8 cellular contexts compared by ENCODE assay signal in genomic region chr5:150780180-150780692, GRCh38. TPM values are rescaled to one million over a fixed set of nuclear protein-coding genes. Genes with fewer than 3 reads are reported as not detected.
DNase-seq lines count a peak whose midpoint lies in the region; ATAC-seq and TF ChIP-seq lines count a peak whose summit lies in the region.

No MANE protein-coding gene starts in this region.

- peak; percentile 34 for DNase-seq in AG20443 (ENCODE audit: low spot score)
- DNase-seq in activated CD4-positive, alpha-beta memory T cell treated with anti-CD3 and anti-CD28 coated beads, Interleukin-2, amount 10 ng/mL, durations not matched to agents 7 days and 5 days, result no peak
- peak; percentile 32 to 47 for DNase-seq in heart right ventricle
- no peak for DNase-seq in UCSD-AML1 (lab: John Stamatoyannopoulos, UW; ENCODE audit: unreplicated experiment)
- no peak for DNase-seq in SHP77 treated with DMSO at 0.1 percent for 48 hours (lab: John Stamatoyannopoulos, UW)

- intact Hi-C loops in heart right ventricle (cut with DNase I), result no loop called here

- peak; percentile 58 for ATAC-seq in GM19025 (IDR thresholded peaks at IDR 0.05; ENCODE audit: low read depth, unreplicated experiment)
- peak; percentile 57 for ATAC-seq in HG03135 (IDR thresholded peaks at IDR 0.05; ENCODE audit: unreplicated experiment)
- peak in 7 of 8 donors; percentile 5 to 62 (median 14) for ATAC-seq in heart right ventricle
- ATAC-seq in stimulated activated memory B cell treated with anti-CD40 and anti-IgM and Interleukin-4, amounts not matched to agents 10 μg/mL and 1 μg/mL and 100 μg/mL, for 72 hours, result peak; percentile 84

- POLR2A ChIA-PET in activated CD4-positive, alpha-beta memory T cell treated with anti-CD3 and anti-CD28 coated beads, Interleukin-2, amount 10 ng/mL, durations not matched to agents 7 days and 5 days (lab: Charles Lee), result interaction anchor here (0.9 to 4.2 kb wide), 5 partner anchors 9 to 79 kb away, joined by 4 to 37 read pairs (median 12); partner anchors contain the start of genes DCTN4, IRGM and RBM22

- peaks cover 15% of the 10 kb centered on the region for H3K36me3 Mint-ChIP-seq in activated CD4-positive, alpha-beta memory T cell treated with anti-CD3 and anti-CD28 coated beads, Interleukin-2, amount 10 ng/mL, durations not matched to agents 7 days and 5 days (ENCODE audit: low read depth)
- H3K36me3 Mint-ChIP-seq in stimulated activated memory B cell treated with anti-CD40 and anti-IgM and Interleukin-4, amounts not matched to agents 10 μg/mL and 1 μg/mL and 100 μg/mL, for 72 hours, result no peaks in the 10 kb centered on the region

- peak overlapping the region; percentile 79 to 96 (median 92) for H3K27ac ChIP-seq in heart right ventricle

- no peaks in the 10 kb centered on the region for H3K36me3 ChIP-seq in heart right ventricle

- H3K9me3 Mint-ChIP-seq in activated CD4-positive, alpha-beta memory T cell treated with anti-CD3 and anti-CD28 coated beads, Interleukin-2, amount 10 ng/mL, durations not matched to agents 7 days and 5 days, result no peaks in the 10 kb centered on the region
- no peaks in the 10 kb centered on the region for H3K9me3 Mint-ChIP-seq in stimulated activated memory B cell treated with anti-CD40 and anti-IgM and Interleukin-4, amounts not matched to agents 10 μg/mL and 1 μg/mL and 100 μg/mL, for 72 hours

- CTCF ChIA-PET in activated CD4-positive, alpha-beta memory T cell treated with anti-CD3 and anti-CD28 coated beads, Interleukin-2, amount 10 ng/mL, durations not matched to agents 7 days and 5 days (lab: Charles Lee), result interaction anchor here (1.4 to 8.1 kb wide), 7 partner anchors 10 to 219 kb away, joined by 4 to 108 read pairs (median 22); partner anchors contain the start of genes DCTN4, IRGM and RBM22

- H3K27ac Mint-ChIP-seq in activated CD4-positive, alpha-beta memory T cell treated with anti-CD3 and anti-CD28 coated beads, Interleukin-2, amount 10 ng/mL, durations not matched to agents 7 days and 5 days, result peak overlapping the region; percentile 61
- peak overlapping the region; percentile 76 for H3K27ac Mint-ChIP-seq in stimulated activated memory B cell treated with anti-CD40 and anti-IgM and Interleukin-4, amounts not matched to agents 10 μg/mL and 1 μg/mL and 100 μg/mL, for 72 hours

- no peaks in the 10 kb centered on the region for H3K27me3 Mint-ChIP-seq in activated CD4-positive, alpha-beta memory T cell treated with anti-CD3 and anti-CD28 coated beads, Interleukin-2, amount 10 ng/mL, durations not matched to agents 7 days and 5 days
- peaks cover 55% of the 10 kb centered on the region for H3K27me3 Mint-ChIP-seq in stimulated activated memory B cell treated with anti-CD40 and anti-IgM and Interleukin-4, amounts not matched to agents 10 μg/mL and 1 μg/mL and 100 μg/mL, for 72 hours

- H3K4me3 Mint-ChIP-seq in activated CD4-positive, alpha-beta memory T cell treated with anti-CD3 and anti-CD28 coated beads, Interleukin-2, amount 10 ng/mL, durations not matched to agents 7 days and 5 days, result peak overlapping the region; percentile 93
- peak overlapping the region; percentile 14 for H3K4me3 Mint-ChIP-seq in stimulated activated memory B cell treated with anti-CD40 and anti-IgM and Interleukin-4, amounts not matched to agents 10 μg/mL and 1 μg/mL and 100 μg/mL, for 72 hours

- no peak for TF ChIP-seq CTCF in heart right ventricle (IDR thresholded peaks at IDR 0.05)

- peaks cover 11 to 76% (median 61%) of the 10 kb centered on the region in 9 donors for H3K4me1 ChIP-seq in heart right ventricle

- H3K4me3 ChIP-seq in heart right ventricle, result peak overlapping the region in 9 of 10 donors; percentile 61 to 92 (median 76)

- WGBS in heart right ventricle, 2 donors, result 58% methylated on average over 6 of the region's 6 CpGs

- peaks cover 67% of the 10 kb centered on the region for H3K4me1 Mint-ChIP-seq in activated CD4-positive, alpha-beta memory T cell treated with anti-CD3 and anti-CD28 coated beads, Interleukin-2, amount 10 ng/mL, durations not matched to agents 7 days and 5 days
- H3K4me1 Mint-ChIP-seq in stimulated activated memory B cell treated with anti-CD40 and anti-IgM and Interleukin-4, amounts not matched to agents 10 μg/mL and 1 μg/mL and 100 μg/mL, for 72 hours, result peaks cover 43% of the 10 kb centered on the region

- H3K27me3 ChIP-seq in heart right ventricle, result no peaks in the 10 kb centered on the region

- no peaks in the 10 kb centered on the region for H3K9me3 ChIP-seq in heart right ventricle

RNA-seq across cellular contexts. Expression of gene SMIM3, which starts 1.7 kb away (rescaled TPM):
- 10 to 100 TPM; 17.4 to 19.1 TPM for total RNA-seq in activated CD4-positive, alpha-beta memory T cell treated with anti-CD3 and anti-CD28 coated beads, Interleukin-2, amount 10 ng/mL, durations not matched to agents 7 days and 5 days
- 10 to 100 TPM in 6 of 10 donors, 1 to 10 TPM in 4; 7.1 to 24.2 (median 10.9) TPM for total RNA-seq in heart right ventricle
- 10 to 100 TPM; 18.8 to 41.5 TPM for polyA plus RNA-seq in heart right ventricle

RNA-seq across cellular contexts. Expression of gene DCTN4, which starts 21.4 kb away (rescaled TPM):
- 10 to 100 TPM; 38.6 to 40.6 TPM for total RNA-seq in activated CD4-positive, alpha-beta memory T cell treated with anti-CD3 and anti-CD28 coated beads, Interleukin-2, amount 10 ng/mL, durations not matched to agents 7 days and 5 days
- total RNA-seq in heart right ventricle, result 10 to 100 TPM; 42.9 to 68.3 (median 58.2) TPM
- 10 to 100 TPM; 20.0 TPM for polyA plus RNA-seq in heart right ventricle

Comparison
In these comparisons a context has a peak if more than half of its experiments do, and no peak if none do; other contexts are left out.
1. DNase-seq: peak in AG20443 (single experiment) and heart right ventricle (2 of 2); none in activated CD4-positive, alpha-beta memory T cell treated with anti-CD3 and anti-CD28 coated beads, Interleukin-2, amount 10 ng/mL, durations not matched to agents 7 days and 5 days (single experiment), UCSD-AML1 (single experiment) and SHP77 treated with DMSO at 0.1 percent for 48 hours (single experiment).
2. ATAC-seq: peak in every context shown above with its lines; median percentile 84 in stimulated activated memory B cell treated with anti-CD40 and anti-IgM and Interleukin-4, amounts not matched to agents 10 μg/mL and 1 μg/mL and 100 μg/mL, for 72 hours; 58 in GM19025; 57 in HG03135; 14 in heart right ventricle.